In the genomic region with DNA sequence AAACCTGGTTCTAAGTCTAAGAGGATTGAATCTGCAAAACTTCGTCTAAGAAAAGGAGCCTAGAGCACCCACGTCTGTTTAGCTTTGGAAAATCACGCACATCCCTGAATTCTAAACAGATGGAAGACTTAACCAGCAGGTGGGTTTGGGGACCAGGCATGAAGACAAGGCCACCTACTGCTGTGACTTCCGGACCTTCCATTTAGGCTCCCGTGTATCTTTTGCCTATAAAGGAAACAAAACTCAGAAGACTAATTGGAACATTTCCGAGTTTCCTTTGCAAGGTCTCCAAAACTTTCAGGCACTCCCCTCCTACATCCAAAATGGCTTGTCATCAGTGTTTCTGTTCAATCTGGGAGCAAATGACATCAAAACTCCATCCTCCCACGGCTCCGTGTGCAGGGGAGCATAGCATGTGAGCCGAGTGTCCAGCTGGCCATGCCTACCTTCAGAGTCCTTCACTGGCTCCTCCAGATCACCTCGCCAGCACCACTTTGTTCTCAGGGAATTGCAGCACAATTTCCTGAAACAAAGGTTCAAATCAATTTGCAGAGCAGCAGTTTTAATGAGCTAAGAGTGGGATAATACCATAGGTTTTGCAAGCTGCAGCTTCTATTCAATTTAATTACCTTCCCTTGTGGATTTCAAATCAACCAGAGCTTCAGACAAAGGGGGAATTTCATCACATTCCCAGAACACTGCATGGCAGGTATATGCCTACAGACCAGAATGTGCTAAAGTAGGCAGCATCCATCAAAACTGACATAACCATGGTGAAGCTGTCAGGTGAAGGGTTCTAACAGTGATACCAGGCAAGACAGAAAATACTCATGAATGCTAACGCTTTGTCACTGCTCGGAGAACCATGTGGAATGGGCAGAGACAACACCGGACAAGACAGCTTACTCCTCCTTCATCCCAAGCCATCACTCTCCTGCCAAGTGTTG, we compare ENCODE assay signal across 22 cellular contexts. TPM values are rescaled to one million over a fixed set of nuclear protein-coding genes. Genes with fewer than 3 reads are reported as not detected.
DNase-seq lines count a peak whose midpoint lies in the region; ATAC-seq, FAIRE-seq and TF ChIP-seq lines count a peak whose summit lies in the region.
"Had no signal": no experiment of that assay in that cellular context is flagged by ENCODE, and none has a peak within 500 bp of the region (broad histone marks: within the 10 kb centered on the region; RNA-seq: fewer than 3 reads in every experiment).

No MANE protein-coding gene starts in this region.

- no peaks in the 10 kb centered on the region for H3K23me2 ChIP-seq in H1 (ENCODE audit: low read depth, low read length)

- H3K36me3 ChIP-seq in H1 (ENCODE audit: control insufficient read depth in 2 of 4, insufficient read depth in 4 of 4, low read length in 3 of 4) = no peaks in the 10 kb centered on the region

- H3K9ac ChIP-seq in H1 (replicated peaks in 1 of 4; ENCODE audit: extremely low read depth in 1 of 4, low read depth in 3 of 4, low read length in 3 of 4) = no peak overlapping the region

- H4K5ac ChIP-seq in H1 (ENCODE audit: insufficient read length, low read depth, low read length) = no peak overlapping the region

- ATAC-seq in activated naive CD8-positive, alpha-beta T cell treated with anti-CD3 and anti-CD28 coated beads, Interleukin-2, amount 10 ng/mL, durations not matched to agents 7 days and 5 days (ENCODE audit: low read depth) = no peak
- ATAC-seq in stimulated activated naive B cell treated with anti-CD40 and anti-IgM and Interleukin-4, amounts not matched to agents 10 μg/mL and 1 μg/mL and 100 μg/mL, for 72 hours (replicated peaks) = no peak
- no peak for ATAC-seq in HG03378 (IDR thresholded peaks at IDR 0.05; ENCODE audit: unreplicated experiment)
- ATAC-seq: SK-N-SH treated with all-trans-retinoic acid at 6 μM for 48 hours had no signal

- no peak overlapping the region for H3K23ac ChIP-seq in H1 (ENCODE audit: insufficient read length)

- H4K91ac ChIP-seq in H1 (replicated peaks; ENCODE audit: insufficient read length, low read length) = no peak overlapping the region

- H3K27ac ChIP-seq in H1 (ENCODE audit: low read depth, low read length) = no peak overlapping the region
- H3K27ac ChIP-seq: RWPE1 had no signal

- H3K4me2 ChIP-seq in H1 (ENCODE audit: insufficient read depth in 1 of 2, low read depth in 2 of 2, low read length in 2 of 2) = no peak overlapping the region

- no peak overlapping the region for H3K14ac ChIP-seq in H1 (ENCODE audit: insufficient read length)

- H4K8ac ChIP-seq in H1 (ENCODE audit: extremely low read depth, insufficient read depth, low read length) = no peak overlapping the region

- TF ChIP-seq CTCF in H1 (IDR thresholded peaks at IDR 0.05; ENCODE audit: control extremely low read depth in 1 of 3, insufficient read depth in 1 of 3, low read depth in 1 of 3, low read length in 3 of 3) = no peak

- TF ChIP-seq POLR2A in H1 (IDR thresholded peaks at IDR 0.05; ENCODE audit: control extremely low read depth in 1 of 2, low read depth in 2 of 2, low read length in 2 of 2) = no peak

- no peaks in the 10 kb centered on the region for H3K79me2 ChIP-seq in H1 (ENCODE audit: control insufficient read depth in 1 of 2, insufficient read depth in 2 of 2, low read length in 2 of 2)

- no peaks in the 10 kb centered on the region for H3K27me3 Mint-ChIP-seq in activated naive CD8-positive, alpha-beta T cell treated with anti-CD3 and anti-CD28 coated beads, Interleukin-2, amount 10 ng/mL, durations not matched to agents 7 days and 5 days
- no peaks in the 10 kb centered on the region for H3K27me3 Mint-ChIP-seq in activated naive CD8-positive, alpha-beta T cell treated with anti-CD3 and anti-CD28 coated beads for 36 hours
- H3K27me3 Mint-ChIP-seq in stimulated activated naive B cell treated with anti-CD40 and anti-IgM and Interleukin-4, amounts not matched to agents 10 μg/mL and 1 μg/mL and 100 μg/mL, for 72 hours = no peaks in the 10 kb centered on the region

- no peak for FAIRE-seq in H1 (lab: Jason Lieb, UNC)
- FAIRE-seq: H54 had no signal

- no peak overlapping the region for H2AFZ ChIP-seq in H1 (ENCODE audit: low read length)

- no peaks in the 10 kb centered on the region; a peak in 1 of 7 replicates for H3K4me1 ChIP-seq in H1 (replicated peaks in 1 of 4; ENCODE audit: control insufficient read depth in 3 of 4, insufficient read depth in 4 of 4, low read length in 3 of 4)

- H3K18ac ChIP-seq in H1 (ENCODE audit: extremely low read depth, low read length) = no peak overlapping the region

- no peak overlapping the region for H3K4ac ChIP-seq in H1 (replicated peaks; ENCODE audit: insufficient read length, low read depth, low read length)

- no peak overlapping the region for H3K4me3 Mint-ChIP-seq in activated naive CD8-positive, alpha-beta T cell treated with anti-CD3 and anti-CD28 coated beads, Interleukin-2, amount 10 ng/mL, durations not matched to agents 7 days and 5 days
- H3K4me3 Mint-ChIP-seq in activated naive CD8-positive, alpha-beta T cell treated with anti-CD3 and anti-CD28 coated beads for 36 hours = no peak overlapping the region
- H3K4me3 Mint-ChIP-seq in stimulated activated naive B cell treated with anti-CD40 and anti-IgM and Interleukin-4, amounts not matched to agents 10 μg/mL and 1 μg/mL and 100 μg/mL, for 72 hours = no peak overlapping the region

- TF ChIP-seq RAD21 in H1 (IDR thresholded peaks at IDR 0.05 in 1 of 2, conservative IDR thresholded peaks at IDR 0.05 in 1 of 2; ENCODE audit: low read depth in 2 of 2, low read length in 2 of 2) = no peak

- H3K9me3 ChIP-seq in H1 (ENCODE audit: insufficient read depth in 2 of 2, low read depth in 1 of 2, low read length in 1 of 2) = no peaks in the 10 kb centered on the region

- no peaks in the 10 kb centered on the region for H3K79me1 ChIP-seq in H1 (ENCODE audit: low read depth, low read length)

- no peak for TF ChIP-seq EP300 in H1 (IDR thresholded peaks at IDR 0.05; ENCODE audit: borderline replicate concordance in 1 of 2, low read depth in 2 of 2, low read length in 2 of 2)

- no peak overlapping the region for H2AK5ac ChIP-seq in H1 (ENCODE audit: low read depth, low read length)

- no peak overlapping the region for H3K56ac ChIP-seq in H1 (replicated peaks; ENCODE audit: insufficient read length, low read depth, low read length)

- 87% methylated on average over 13 of the region's 13 CpGs; no CpG with 5 or more reads in 1 of the 2 experiments for WGBS in H1 (ENCODE audit: extremely low coverage in 1 of 2, insufficient coverage in 1 of 2, insufficient read length in 1 of 2, insufficient replicate concordance in 2 of 2, low coverage in 1 of 2, low lambda C conversion rate in 2 of 2, missing lambda C conversion rate in 1 of 2), 2 experiments

- no peaks in the 10 kb centered on the region for H3K9me3 Mint-ChIP-seq in activated naive CD8-positive, alpha-beta T cell treated with anti-CD3 and anti-CD28 coated beads, Interleukin-2, amount 10 ng/mL, durations not matched to agents 7 days and 5 days
- no peaks in the 10 kb centered on the region for H3K9me3 Mint-ChIP-seq in activated naive CD8-positive, alpha-beta T cell treated with anti-CD3 and anti-CD28 coated beads for 36 hours
- no peaks in the 10 kb centered on the region for H3K9me3 Mint-ChIP-seq in stimulated activated naive B cell treated with anti-CD40 and anti-IgM and Interleukin-4, amounts not matched to agents 10 μg/mL and 1 μg/mL and 100 μg/mL, for 72 hours

- H3K36me3 Mint-ChIP-seq in activated naive CD8-positive, alpha-beta T cell treated with anti-CD3 and anti-CD28 coated beads, Interleukin-2, amount 10 ng/mL, durations not matched to agents 7 days and 5 days = peaks cover 10% of the 10 kb centered on the region
- H3K36me3 Mint-ChIP-seq in activated naive CD8-positive, alpha-beta T cell treated with anti-CD3 and anti-CD28 coated beads for 36 hours = peaks cover 20% of the 10 kb centered on the region
- H3K36me3 Mint-ChIP-seq in stimulated activated naive B cell treated with anti-CD40 and anti-IgM and Interleukin-4, amounts not matched to agents 10 μg/mL and 1 μg/mL and 100 μg/mL, for 72 hours = peaks cover 25 to 27% of the 10 kb centered on the region in 2 donors

- H3K4me3 ChIP-seq in H1 (ENCODE audit: extremely low read depth in 1 of 4, insufficient read depth in 2 of 4, low read depth in 3 of 4, low read length in 4 of 4) = no peak overlapping the region

- H2BK5ac ChIP-seq in H1 (ENCODE audit: low read depth, low read length) = no peak overlapping the region

- no peak overlapping the region for H3K27ac Mint-ChIP-seq in activated naive CD8-positive, alpha-beta T cell treated with anti-CD3 and anti-CD28 coated beads, Interleukin-2, amount 10 ng/mL, durations not matched to agents 7 days and 5 days
- no peak overlapping the region for H3K27ac Mint-ChIP-seq in activated naive CD8-positive, alpha-beta T cell treated with anti-CD3 and anti-CD28 coated beads for 36 hours
- peak overlapping the region; percentile 4 for H3K27ac Mint-ChIP-seq in stimulated activated naive B cell treated with anti-CD40 and anti-IgM and Interleukin-4, amounts not matched to agents 10 μg/mL and 1 μg/mL and 100 μg/mL, for 72 hours

- H2BK120ac ChIP-seq in H1 (replicated peaks; ENCODE audit: low read depth, low read length) = no peak overlapping the region

- DNase-seq in activated naive CD8-positive, alpha-beta T cell treated with anti-CD3 and anti-CD28 coated beads, Interleukin-2, amount 10 ng/mL, durations not matched to agents 7 days and 5 days = peak; percentile 7
- DNase-seq in activated naive CD8-positive, alpha-beta T cell treated with anti-CD3 and anti-CD28 coated beads for 36 hours = no peak
- DNase-seq in NCI-H69 (lab: John Stamatoyannopoulos, UW) (peak; percentile 24), H1 (ENCODE audit: low read depth in 1 of 2, low spot score in 2 of 2) (no peak), hepatic stellate cell (ENCODE audit: low spot score) (no peak)
- no peak for DNase-seq in stimulated activated naive B cell treated with anti-CD40 and anti-IgM and Interleukin-4, amounts not matched to agents 10 μg/mL and 1 μg/mL and 100 μg/mL, for 72 hours
- DNase-seq: C1 segment of cervical spinal cord, DMS79 treated with DMSO at 0.1 percent for 48 hours, IMR-90, NCI-H1417 treated with DMSO at 0.1 percent for 48 hours, NCI-H2029, NCI-H2171 treated with DMSO at 0.1 percent for 48 hours, NCI-H446, NCI-H748 treated with DMSO at 0.1 percent for 48 hours, OCI-M1, SIG-M5 had no signal

- POLR2A ChIA-PET in activated naive CD8-positive, alpha-beta T cell treated with anti-CD3 and anti-CD28 coated beads, Interleukin-2, amount 10 ng/mL, durations not matched to agents 7 days and 5 days (lab: Charles Lee) = no interaction called here
- POLR2A ChIA-PET in H1 (lab: Charles Lee; ENCODE audit: partially characterized antibody) = interaction anchor here (0.6 to 0.9 kb wide), 3 partner anchors 10 to 456 kb away, joined by 3 read pairs; no protein-coding TSS in a partner anchor

- no peaks in the 10 kb centered on the region for H3K27me3 ChIP-seq in H1 (replicated peaks in 1 of 4; ENCODE audit: control insufficient read depth in 3 of 4, extremely low read depth in 1 of 4, insufficient read depth in 3 of 4, low read length in 3 of 4)

- H3K4me1 Mint-ChIP-seq in activated naive CD8-positive, alpha-beta T cell treated with anti-CD3 and anti-CD28 coated beads, Interleukin-2, amount 10 ng/mL, durations not matched to agents 7 days and 5 days = no peaks in the 10 kb centered on the region
- no peaks in the 10 kb centered on the region for H3K4me1 Mint-ChIP-seq in activated naive CD8-positive, alpha-beta T cell treated with anti-CD3 and anti-CD28 coated beads for 36 hours
- H3K4me1 Mint-ChIP-seq in stimulated activated naive B cell treated with anti-CD40 and anti-IgM and Interleukin-4, amounts not matched to agents 10 μg/mL and 1 μg/mL and 100 μg/mL, for 72 hours = no peaks in the 10 kb centered on the region

- no peak overlapping the region for H2BK20ac ChIP-seq in H1 (ENCODE audit: low read length)

- no peak overlapping the region for H2BK15ac ChIP-seq in H1 (ENCODE audit: low read length)

- no peaks in the 10 kb centered on the region for H4K20me1 ChIP-seq in H1 (replicated peaks in 1 of 2; ENCODE audit: control insufficient read depth in 1 of 2, insufficient read depth in 2 of 2, low read length in 2 of 2)

- CTCF ChIA-PET in H1 (lab: Charles Lee; ENCODE audit: partially characterized antibody) = interaction anchor here (0.6 to 3.5 kb wide), 7 partner anchors 11 to 668 kb away, joined by 3 to 13 read pairs (median 3); no protein-coding TSS in a partner anchor

- no peak overlapping the region for H2BK12ac ChIP-seq in H1 (ENCODE audit: low read depth, low read length)

RNA-seq across cellular contexts. Expression of a gene that starts 23.5 kb away (rescaled TPM):
- total RNA-seq in activated naive CD8-positive, alpha-beta T cell treated with anti-CD3 and anti-CD28 coated beads, Interleukin-2, amount 10 ng/mL, durations not matched to agents 7 days and 5 days = not detected
- not detected for total RNA-seq in activated naive CD8-positive, alpha-beta T cell treated with anti-CD3 and anti-CD28 coated beads for 36 hours
- total RNA-seq in H1 (2021; fragmentation: NEBNext Ultra II Directional; extraction: Animal tissue kit (Norgen Biotek cat#: 25700)) = not detected in 2 replicates
- polyA plus RNA-seq in H1 (2011; rRNA removed) = 0.13 TPM in 1 of 2 replicates, not detected in the other
- polyA plus RNA-seq in H1 (2011; cell fraction: cytosol; rRNA removed) = not detected
- 0.09 TPM for polyA plus RNA-seq in H1 (2011; cell fraction: nucleus; rRNA removed)
- polyA plus RNA-seq in H1 (2012, experiment 1 of 2) = not detected in 4 replicates
- polyA plus RNA-seq in H1 (2012, experiment 2 of 2) = not detected
- polyA plus RNA-seq in H1 (2013, experiment 1 of 2) = not detected
- not detected for polyA plus RNA-seq in H1 (2013, experiment 2 of 2)
- not detected in 2 replicates for polyA minus RNA-seq in H1 (2011; rRNA and poly(A)+ RNA removed)
- polyA minus RNA-seq in H1 (2011; cell fraction: cytosol; rRNA and poly(A)+ RNA removed) = not detected
- polyA minus RNA-seq in H1 (2011; cell fraction: nucleus; rRNA and poly(A)+ RNA removed) = not detected
- total RNA-seq: HT-29, IMR-90, M059J had no signal
- polyA plus RNA-seq: IMR-90 had no signal

Comparison
In these comparisons a context has a peak if more than half of its experiments do, and no peak if none do; other contexts are left out.
1. DNase-seq: peak in activated naive CD8-positive, alpha-beta T cell treated with anti-CD3 and anti-CD28 coated beads, Interleukin-2, amount 10 ng/mL, durations not matched to agents 7 days and 5 days (single experiment) and NCI-H69 (single experiment); none in activated naive CD8-positive, alpha-beta T cell treated with anti-CD3 and anti-CD28 coated beads for 36 hours (single experiment), H1 (0 of 2), stimulated activated naive B cell treated with anti-CD40 and anti-IgM and Interleukin-4, amounts not matched to agents 10 μg/mL and 1 μg/mL and 100 μg/mL, for 72 hours (single experiment) and hepatic stellate cell (single experiment).